10 cellular contexts compared by ENCODE assay signal in genomic region chr22:49969751-49970527, GRCh38. TPM values are rescaled to one million over a fixed set of nuclear protein-coding genes. Genes with fewer than 3 reads are reported as not detected.
DNase-seq lines count a peak whose midpoint lies in the region; ATAC-seq, FAIRE-seq and TF ChIP-seq lines count a peak whose summit lies in the region.
"Had no signal": no experiment of that assay in that cellular context is flagged by ENCODE, and none has a peak within 500 bp of the region (broad histone marks: within the 10 kb centered on the region; RNA-seq: fewer than 3 reads in every experiment).

No MANE protein-coding gene starts in this region.

- peak; percentile 37 for DNase-seq in activated CD4-positive, CD25-positive, alpha-beta regulatory T cell treated with anti-CD3 and anti-CD28 coated beads, Interleukin-2, amount 50 U/mL, for 72 hours
- DNase-seq in activated CD4-positive, CD25-positive, alpha-beta regulatory T cell (lab: John Stamatoyannopoulos, UW), result no peak
- DNase-seq in activated T-helper 1 cell treated with anti-CD3 and anti-CD28 coated beads, Interleukin-12 subunit alpha, Interleukin-12 subunit beta, Interleukin-2, Interleukin-4 antibody, amounts not matched to agents 30 ng/mL and 10 ng/mL and 1 ng/mL, durations not matched to agents 14 hours and 24 hours and 36 hours (ENCODE audit: low spot score), result no peak
- DNase-seq in kidney (peak; percentile 85), thoracic aorta (ENCODE audit: low spot score) (peak; percentile 2)

- H3K27ac ChIP-seq in kidney (ENCODE audit: low read depth in 2 of 2, low read length in 2 of 2), result peak overlapping the region; percentile 93 to 97
- H3K27ac ChIP-seq in thoracic aorta, result peak overlapping the region; percentile 17 to 60

- no peaks in the 10 kb centered on the region for H3K9me3 Mint-ChIP-seq in activated T-helper 1 cell treated with anti-CD3 and anti-CD28 coated beads, Interleukin-12 subunit alpha, Interleukin-12 subunit beta, Interleukin-2, Interleukin-4 antibody, amounts not matched to agents 30 ng/mL and 10 ng/mL and 1 ng/mL, durations not matched to agents 14 hours and 24 hours and 36 hours

- intact Hi-C loops in activated T-helper 1 cell treated with anti-CD3 and anti-CD28 coated beads, Interleukin-12 subunit alpha, Interleukin-12 subunit beta, Interleukin-2, Interleukin-4 antibody, amounts not matched to agents 30 ng/mL and 10 ng/mL and 1 ng/mL, durations not matched to agents 14 hours and 24 hours and 36 hours (cut with micrococcal nuclease), result loop anchor here (2.0 to 10.0 kb wide), 2 partner anchors 33 to 565 kb away; partner anchors contain the start of gene TYMP
- intact Hi-C loops in kidney (cut with DNase I), result no loop called here

- H3K27ac Mint-ChIP-seq in activated T-helper 1 cell treated with anti-CD3 and anti-CD28 coated beads, Interleukin-12 subunit alpha, Interleukin-12 subunit beta, Interleukin-2, Interleukin-4 antibody, amounts not matched to agents 30 ng/mL and 10 ng/mL and 1 ng/mL, durations not matched to agents 14 hours and 24 hours and 36 hours, result peak overlapping the region; percentile 92

- no peak for ATAC-seq in thoracic aorta (ENCODE audit: insufficient number of reproducible peaks, low FRiP score, low read depth)
- ATAC-seq in HG02938 (IDR thresholded peaks at IDR 0.05; ENCODE audit: unreplicated experiment), result no peak
- ATAC-seq in HG03354 (IDR thresholded peaks at IDR 0.05; ENCODE audit: poor library complexity, severe bottlenecking, unreplicated experiment), result no peak
- no peak for ATAC-seq in HG02852 (IDR thresholded peaks at IDR 0.05; ENCODE audit: unreplicated experiment)

- FAIRE-seq in kidney (lab: Jason Lieb, UNC), result no peak
- FAIRE-seq: A204.1 had no signal

- H3K36me3 Mint-ChIP-seq in activated T-helper 1 cell treated with anti-CD3 and anti-CD28 coated beads, Interleukin-12 subunit alpha, Interleukin-12 subunit beta, Interleukin-2, Interleukin-4 antibody, amounts not matched to agents 30 ng/mL and 10 ng/mL and 1 ng/mL, durations not matched to agents 14 hours and 24 hours and 36 hours (ENCODE audit: low read depth), result peaks cover 2% of the 10 kb centered on the region

- H3K4me3 Mint-ChIP-seq in activated T-helper 1 cell treated with anti-CD3 and anti-CD28 coated beads, Interleukin-12 subunit alpha, Interleukin-12 subunit beta, Interleukin-2, Interleukin-4 antibody, amounts not matched to agents 30 ng/mL and 10 ng/mL and 1 ng/mL, durations not matched to agents 14 hours and 24 hours and 36 hours, result no peak overlapping the region

- H3K9me3 ChIP-seq in kidney (ENCODE audit: control insufficient read depth in 1 of 2, low read length in 2 of 2) (no peaks in the 10 kb centered on the region), thoracic aorta (no peaks in the 10 kb centered on the region)
- H3K9me3 ChIP-seq: SJSA1 had no signal

- H3K4me1 ChIP-seq in kidney (ENCODE audit: control insufficient read depth in 1 of 2, insufficient read depth in 1 of 2, low read depth in 1 of 2, low read length in 2 of 2), result peaks cover 41 to 57% of the 10 kb centered on the region in 2 donors
- H3K4me1 ChIP-seq in thoracic aorta (ENCODE audit: control insufficient read depth in 1 of 2, low read depth in 2 of 2), result peaks cover 26 to 48% of the 10 kb centered on the region in 2 donors

- H3K9ac ChIP-seq in kidney (ENCODE audit: low read length in 2 of 2), result peak overlapping the region; percentile 9 to 77

- no peaks in the 10 kb centered on the region for H3K27me3 ChIP-seq in thoracic aorta (replicated peaks; ENCODE audit: insufficient read depth)
- H3K27me3 ChIP-seq: SJSA1 had no signal

- H3K36me3 ChIP-seq in kidney (ENCODE audit: control insufficient read depth in 1 of 2, insufficient read depth in 2 of 2, low read length in 2 of 2) (no peaks in the 10 kb centered on the region), thoracic aorta (no peaks in the 10 kb centered on the region)

- TF ChIP-seq CTCF in kidney (IDR thresholded peaks at IDR 0.05; ENCODE audit: borderline replicate concordance, extremely low read depth, insufficient read depth) (no peak), thoracic aorta (IDR thresholded peaks at IDR 0.05) (no peak)

- H3K27me3 Mint-ChIP-seq in activated T-helper 1 cell treated with anti-CD3 and anti-CD28 coated beads, Interleukin-12 subunit alpha, Interleukin-12 subunit beta, Interleukin-2, Interleukin-4 antibody, amounts not matched to agents 30 ng/mL and 10 ng/mL and 1 ng/mL, durations not matched to agents 14 hours and 24 hours and 36 hours (ENCODE audit: insufficient read depth), result no peaks in the 10 kb centered on the region

- H3K4me1 Mint-ChIP-seq in activated T-helper 1 cell treated with anti-CD3 and anti-CD28 coated beads, Interleukin-12 subunit alpha, Interleukin-12 subunit beta, Interleukin-2, Interleukin-4 antibody, amounts not matched to agents 30 ng/mL and 10 ng/mL and 1 ng/mL, durations not matched to agents 14 hours and 24 hours and 36 hours (ENCODE audit: low read depth), result peaks cover 22% of the 10 kb centered on the region

- H3K4me3 ChIP-seq in kidney (ENCODE audit: low read length in 2 of 2) (no peak overlapping the region), thoracic aorta (no peak overlapping the region)

RNA-seq across cellular contexts. Expression of gene PIM3, which starts 9.4 kb away (rescaled TPM):
- 290 and 291 TPM in 2 replicates for total RNA-seq in activated T-helper 1 cell treated with anti-CD3 and anti-CD28 coated beads, Interleukin-12 subunit alpha, Interleukin-12 subunit beta, Interleukin-2, Interleukin-4 antibody, amounts not matched to agents 30 ng/mL and 10 ng/mL and 1 ng/mL, durations not matched to agents 14 hours and 24 hours and 36 hours
- total RNA-seq in kidney, result 107 TPM
- polyA plus RNA-seq in kidney (ENCODE audit: insufficient read depth, low read depth, low replicate concordance), result 96.5 TPM
- 100 to 1,000 TPM in 1 of 2 donors, 10 to 100 TPM in 1; 54.0 to 112 TPM for total RNA-seq in thoracic aorta

RNA-seq across cellular contexts. Expression of gene IL17REL, which starts 42.6 kb away (rescaled TPM):
- total RNA-seq in activated T-helper 1 cell treated with anti-CD3 and anti-CD28 coated beads, Interleukin-12 subunit alpha, Interleukin-12 subunit beta, Interleukin-2, Interleukin-4 antibody, amounts not matched to agents 30 ng/mL and 10 ng/mL and 1 ng/mL, durations not matched to agents 14 hours and 24 hours and 36 hours, result 0.05 TPM in 1 of 2 replicates, not detected in the other
- total RNA-seq in kidney (0.16 TPM), thoracic aorta (not detected)
- not detected for polyA plus RNA-seq in kidney (ENCODE audit: insufficient read depth, low read depth, low replicate concordance)
- total RNA-seq: SJSA1 had no signal

RNA-seq across cellular contexts. Expression of gene CRELD2, which starts 51.5 kb away (rescaled TPM):
- 48.1 and 51.0 TPM in 2 replicates for total RNA-seq in activated T-helper 1 cell treated with anti-CD3 and anti-CD28 coated beads, Interleukin-12 subunit alpha, Interleukin-12 subunit beta, Interleukin-2, Interleukin-4 antibody, amounts not matched to agents 30 ng/mL and 10 ng/mL and 1 ng/mL, durations not matched to agents 14 hours and 24 hours and 36 hours
- total RNA-seq in kidney (54.0 TPM), thoracic aorta (10 to 100 TPM; 46.1 to 60.1 TPM)
- 37.3 TPM for polyA plus RNA-seq in kidney (ENCODE audit: insufficient read depth, low read depth, low replicate concordance)

RNA-seq across cellular contexts. Expression of gene ALG12, which starts 51.7 kb away (rescaled TPM):
- 13.1 and 18.5 TPM in 2 replicates for total RNA-seq in activated T-helper 1 cell treated with anti-CD3 and anti-CD28 coated beads, Interleukin-12 subunit alpha, Interleukin-12 subunit beta, Interleukin-2, Interleukin-4 antibody, amounts not matched to agents 30 ng/mL and 10 ng/mL and 1 ng/mL, durations not matched to agents 14 hours and 24 hours and 36 hours
- total RNA-seq in kidney (28.4 TPM), thoracic aorta (10 to 100 TPM; 17.4 to 30.1 TPM)
- polyA plus RNA-seq in kidney (ENCODE audit: insufficient read depth, low read depth, low replicate concordance), result 27.2 TPM

Comparison
In these comparisons a context has a peak if more than half of its experiments do, and no peak if none do; other contexts are left out.
1. DNase-seq: peak in activated CD4-positive, CD25-positive, alpha-beta regulatory T cell treated with anti-CD3 and anti-CD28 coated beads, Interleukin-2, amount 50 U/mL, for 72 hours (single experiment), kidney (single experiment) and thoracic aorta (single experiment); none in activated CD4-positive, CD25-positive, alpha-beta regulatory T cell (0 of 4) and activated T-helper 1 cell treated with anti-CD3 and anti-CD28 coated beads, Interleukin-12 subunit alpha, Interleukin-12 subunit beta, Interleukin-2, Interleukin-4 antibody, amounts not matched to agents 30 ng/mL and 10 ng/mL and 1 ng/mL, durations not matched to agents 14 hours and 24 hours and 36 hours (single experiment).